ENCODE assay signal across 29 cellular contexts in the genomic region with DNA sequence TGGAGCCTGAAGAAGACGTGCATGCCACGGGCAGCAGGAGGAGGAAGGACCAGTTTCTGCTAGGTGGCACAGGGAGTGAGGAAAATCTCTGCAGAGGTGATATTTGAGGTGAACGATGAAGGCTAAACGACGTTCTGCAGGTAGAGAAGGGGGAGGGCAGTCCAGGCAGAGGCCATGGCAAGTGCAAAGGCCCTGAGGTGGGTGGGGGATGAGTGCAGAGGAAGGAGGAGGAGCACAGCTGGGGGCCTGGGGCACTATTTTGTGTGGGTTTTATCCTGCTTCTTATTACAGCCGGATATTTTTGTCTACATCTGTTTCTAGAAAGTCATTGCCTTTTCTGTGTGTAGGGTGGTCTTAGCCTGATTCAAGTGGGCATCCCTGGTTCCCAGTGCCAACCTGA. TPM values are rescaled to one million over a fixed set of nuclear protein-coding genes. Genes with fewer than 3 reads are reported as not detected.
"Had no signal": no experiment of that assay in that cellular context is flagged by ENCODE, and none has a peak within 500 bp of the region (broad histone marks: within the 10 kb centered on the region; RNA-seq: fewer than 3 reads in every experiment).

No MANE protein-coding gene starts in this region.

- H3K4me1 ChIP-seq: parathyroid adenoma, psoas muscle, right lobe of liver, sigmoid colon, testis, transverse colon, upper lobe of right lung, uterus had no signal

- FAIRE-seq: small intestine had no signal

- H3K27ac Mint-ChIP-seq: natural killer cell; nephron; neural progenitor cell; progenitor cell of endocrine pancreas; stimulated activated memory B cell treated with anti-CD40 and anti-IgM and Interleukin-4, amounts not matched to agents 10 μg/mL and 1 μg/mL and 100 μg/mL, for 72 hours; stimulated activated naive CD8-positive, alpha-beta T cell treated with anti-CD3 and anti-CD28 coated beads, Interleukin-15, amount 100 ng/mL, for 72 hours; type B pancreatic cell had no signal

- H3K36me3 ChIP-seq: neural progenitor cell, ovary, right lobe of liver, sigmoid colon, suprapubic skin, tibial artery, transverse colon, upper lobe of right lung, uterus had no signal

- H3K4me3 ChIP-seq: neural progenitor cell, ovary, psoas muscle, right lobe of liver, sigmoid colon, suprapubic skin, testis, tibial artery, transverse colon, upper lobe of right lung, uterus had no signal

- H3K9me3 ChIP-seq: ovary, psoas muscle, right lobe of liver, sigmoid colon, suprapubic skin, testis, tibial artery, transverse colon, upper lobe of right lung, uterus had no signal

- DNase-seq: natural killer cell; occipital lobe; ovary; psoas muscle; right lobe of liver; sigmoid colon; small intestine; stimulated activated CD4-positive, alpha-beta T cell treated with anti-CD3 and anti-CD28 coated beads, Interleukin-15, amount 100 ng/mL, for 24 hours; stimulated activated CD4-positive, alpha-beta T cell treated with anti-CD3 and anti-CD28 coated beads, Interleukin-2, amount 100 ng/mL, for 24 hours; stimulated activated CD4-positive, alpha-beta T cell treated with anti-CD3 and anti-CD28 coated beads, Interleukin-2, amount 100 ng/mL, for 48 hours; stimulated activated CD4-positive, alpha-beta T cell treated with anti-CD3 and anti-CD28 coated beads, Interleukin-4, amount 100 ng/mL, for 24 hours; stimulated activated naive CD4-positive, alpha-beta T cell; stimulated activated naive CD8-positive, alpha-beta T cell treated with anti-CD3 and anti-CD28 coated beads, Interleukin-15, amount 100 ng/mL, for 72 hours; stimulated activated naive CD8-positive, alpha-beta T cell treated with anti-CD3 and anti-CD28 coated beads, Interleukin-15, Interleukin-2, amounts not matched to agents 100 U/mL and 50 U/mL, for 24 hours; substantia nigra; testis; tibial artery; transverse colon; upper lobe of right lung; uterus had no signal

- ATAC-seq: natural killer cell; psoas muscle; right cardiac atrium; right lobe of liver; stimulated activated memory B cell treated with anti-CD40 and anti-IgM and Interleukin-4, amounts not matched to agents 10 μg/mL and 1 μg/mL and 100 μg/mL, for 72 hours; stimulated activated naive CD8-positive, alpha-beta T cell treated with anti-CD3 and anti-CD28 coated beads, Interleukin-15, amount 100 ng/mL, for 72 hours; stimulated activated naive CD8-positive, alpha-beta T cell treated with anti-CD3 and anti-CD28 coated beads, Interleukin-15, Interleukin-2, amounts not matched to agents 100 U/mL and 50 U/mL, for 24 hours; upper lobe of right lung had no signal

- H3K36me3 Mint-ChIP-seq: natural killer cell; neural progenitor cell; stimulated activated memory B cell treated with anti-CD40 and anti-IgM and Interleukin-4, amounts not matched to agents 10 μg/mL and 1 μg/mL and 100 μg/mL, for 72 hours; type B pancreatic cell had no signal

- H3K4me3 Mint-ChIP-seq: natural killer cell; nephron; neural progenitor cell; stimulated activated memory B cell treated with anti-CD40 and anti-IgM and Interleukin-4, amounts not matched to agents 10 μg/mL and 1 μg/mL and 100 μg/mL, for 72 hours; stimulated activated naive CD8-positive, alpha-beta T cell treated with anti-CD3 and anti-CD28 coated beads, Interleukin-15, amount 100 ng/mL, for 72 hours; type B pancreatic cell had no signal

- H3K4me1 Mint-ChIP-seq: nephron; stimulated activated memory B cell treated with anti-CD40 and anti-IgM and Interleukin-4, amounts not matched to agents 10 μg/mL and 1 μg/mL and 100 μg/mL, for 72 hours had no signal

- H3K27ac ChIP-seq: neural progenitor cell, ovary, parathyroid adenoma, psoas muscle, right lobe of liver, sigmoid colon, suprapubic skin, testis, tibial artery, transverse colon, upper lobe of right lung, uterus had no signal

- H3K9me3 Mint-ChIP-seq: natural killer cell; nephron; neural progenitor cell; stimulated activated memory B cell treated with anti-CD40 and anti-IgM and Interleukin-4, amounts not matched to agents 10 μg/mL and 1 μg/mL and 100 μg/mL, for 72 hours; stimulated activated naive CD8-positive, alpha-beta T cell treated with anti-CD3 and anti-CD28 coated beads, Interleukin-15, amount 100 ng/mL, for 72 hours; type B pancreatic cell had no signal

RNA-seq across cellular contexts. Expression of a gene that starts 57.6 kb away (rescaled TPM):
- total RNA-seq: skeletal muscle tissue had no signal
